Comparison of ENCODE assay signal across 10 cellular contexts in genomic region chr6:37516920-37517405, GRCh38. TPM values are rescaled to one million over a fixed set of nuclear protein-coding genes. Genes with fewer than 3 reads are reported as not detected.
DNase-seq lines count a peak whose midpoint lies in the region; ATAC-seq and TF ChIP-seq lines count a peak whose summit lies in the region.
"Had no signal": no experiment of that assay in that cellular context is flagged by ENCODE, and none has a peak within 500 bp of the region (broad histone marks: within the 10 kb centered on the region; RNA-seq: fewer than 3 reads in every experiment).

No MANE protein-coding gene starts in this region.

- H3K79me2 ChIP-seq in GM23338 (replicated peaks; ENCODE audit: insufficient read depth), result no peaks in the 10 kb centered on the region

- no peaks in the 10 kb centered on the region for H3K9me3 ChIP-seq in endodermal cell (ENCODE audit: control insufficient read depth, low read length)
- H3K9me3 ChIP-seq: thyroid gland had no signal

- H3K27me3 Mint-ChIP-seq in GM23338 (ENCODE audit: insufficient read depth, low read depth, poor library complexity) (peaks cover 26% of the 10 kb centered on the region), endodermal cell (ENCODE audit: insufficient read depth) (peaks cover 28% of the 10 kb centered on the region), type B pancreatic cell (peaks cover 46% of the 10 kb centered on the region)

- H3K4me3 Mint-ChIP-seq in GM23338 (no peak overlapping the region), endodermal cell (no peak overlapping the region), type B pancreatic cell (no peak overlapping the region)

- TF ChIP-seq CTCF in 22Rv1 (IDR thresholded peaks at IDR 0.05) (no peak), GM23338 (conservative IDR thresholded peaks at IDR 0.05; ENCODE audit: low read depth in 2 of 2) (no peak), RWPE1 (conservative IDR thresholded peaks at IDR 0.05; ENCODE audit: low read depth) (no peak), endodermal cell (conservative IDR thresholded peaks at IDR 0.05) (no peak), type B pancreatic cell (conservative IDR thresholded peaks at IDR 0.05) (no peak)

- no peaks in the 10 kb centered on the region for H4K20me1 ChIP-seq in GM23338 (replicated peaks; ENCODE audit: insufficient read depth)

- H3K9me3 Mint-ChIP-seq in GM23338 (no peaks in the 10 kb centered on the region; the same call in 2 of the 3 replicates), endodermal cell (no peaks in the 10 kb centered on the region), type B pancreatic cell (no peaks in the 10 kb centered on the region)

- no peak overlapping the region for H3K9ac ChIP-seq in endodermal cell (ENCODE audit: extremely low read depth, low read length, poor library complexity, severe bottlenecking)

- peak overlapping the region; percentile 91 for H2AFZ ChIP-seq in GM23338

- no peaks in the 10 kb centered on the region for H3K9me2 ChIP-seq in GM23338 (ENCODE audit: insufficient read depth)

- POLR2A ChIA-PET in RWPE1 (lab: Yijun Ruan, JAX; ENCODE audit: low non-redundant PET), result no interaction called here

- H3K27ac ChIP-seq in 22Rv1, result peak overlapping the region; percentile 77
- H3K27ac ChIP-seq in GM23338 (ENCODE audit: low read depth), result no peak overlapping the region
- peak overlapping the region; percentile 58 for H3K27ac ChIP-seq in RWPE1
- H3K27ac ChIP-seq in endodermal cell (ENCODE audit: low read depth, low read length), result peak overlapping the region; percentile 85

- H3K4me1 Mint-ChIP-seq in GM23338, result peaks cover 54% of the 10 kb centered on the region
- peaks cover 22% of the 10 kb centered on the region for H3K4me1 Mint-ChIP-seq in endodermal cell
- H3K4me1 Mint-ChIP-seq in type B pancreatic cell (ENCODE audit: unreplicated experiment), result peaks cover 41% of the 10 kb centered on the region

- no peak for DNase-seq in GM23338 (ENCODE audit: low spot score)
- no peak for DNase-seq in RWPE1 (ENCODE audit: low spot score)
- DNase-seq in endodermal cell, result no peak
- no peak for DNase-seq in type B pancreatic cell (ENCODE audit: extremely low spot score, unreplicated experiment)
- DNase-seq in T1000 (lab: John Stamatoyannopoulos, UW), result no peak
- DNase-seq: COR-L47 had no signal

- CTCF ChIA-PET in RWPE1 (lab: Yijun Ruan, JAX), result interaction anchor here (0.6 to 1.0 kb wide), 2 partner anchors 21 to 32 kb away, joined by 3 read pairs; no protein-coding TSS in a partner anchor

- H3K36me3 Mint-ChIP-seq in GM23338 (ENCODE audit: low read depth), result no peaks in the 10 kb centered on the region
- no peaks in the 10 kb centered on the region for H3K36me3 Mint-ChIP-seq in endodermal cell (ENCODE audit: low read depth)
- H3K36me3 Mint-ChIP-seq in type B pancreatic cell, result no peaks in the 10 kb centered on the region

- H3K4me2 ChIP-seq in GM23338, result no peak overlapping the region

- H3K4me1 ChIP-seq in GM23338 (ENCODE audit: insufficient read depth) (peaks cover 45% of the 10 kb centered on the region), endodermal cell (ENCODE audit: control insufficient read depth, insufficient read depth, low read length) (peaks cover 8% of the 10 kb centered on the region)

- ATAC-seq in GM23338 (no peak), HG02763 (IDR thresholded peaks at IDR 0.05; ENCODE audit: unreplicated experiment) (no peak), GM18519 (IDR thresholded peaks at IDR 0.05; ENCODE audit: low FRiP score, unreplicated experiment) (no peak)

- H3K4me3 ChIP-seq in GM23338 (no peak overlapping the region), endodermal cell (ENCODE audit: low read length) (no peak overlapping the region)
- H3K4me3 ChIP-seq: thyroid gland had no signal

- H3F3A ChIP-seq in GM23338 (replicated peaks; ENCODE audit: low read depth), result no peaks in the 10 kb centered on the region

- no peaks in the 10 kb centered on the region; the same call in 1 of the 2 replicates for H3K36me3 ChIP-seq in GM23338 (ENCODE audit: insufficient read depth)
- no peaks in the 10 kb centered on the region for H3K36me3 ChIP-seq in endodermal cell (ENCODE audit: control insufficient read depth, insufficient read depth, low read length)
- H3K36me3 ChIP-seq: thyroid gland had no signal

- 78 to 85% methylated on average over 8 to 16 of the region's 16 CpGs for WGBS in endodermal cell (ENCODE audit: insufficient coverage in 1 of 2, insufficient read length in 1 of 2), 2 experiments

- H3K27ac Mint-ChIP-seq in GM23338 (no peak overlapping the region), endodermal cell (no peak overlapping the region), type B pancreatic cell (no peak overlapping the region)

- H3K27me3 ChIP-seq in GM23338 (ENCODE audit: insufficient read depth) (peaks cover 27% of the 10 kb centered on the region), endodermal cell (ENCODE audit: control insufficient read depth, insufficient read depth, low read length, poor library complexity, severe bottlenecking) (peaks cover 15% of the 10 kb centered on the region)
- H3K27me3 ChIP-seq: thyroid gland had no signal

TF ChIP-seq in GM23338, 12 proteins besides CTCF, POLR2A, EP300 and RAD21 (continues in another document):
- TF ChIP-seq CREB1 (CRISPR knock-in tag; IDR thresholded peaks at IDR 0.05; ENCODE audit: low read depth) (no peak), STAT1 (IDR thresholded peaks at IDR 0.05; ENCODE audit: unreplicated experiment) (no peak), JUNB (IDR thresholded peaks at IDR 0.05; ENCODE audit: unreplicated experiment) (no peak), ETS1 (IDR thresholded peaks at IDR 0.05) (no peak), POLR2AphosphoS5 (IDR thresholded peaks at IDR 0.05; ENCODE audit: low read depth) (no peak), ZNF331 (CRISPR knock-in tag; IDR thresholded peaks at IDR 0.05; ENCODE audit: low read depth) (no peak), NANOG (IDR thresholded peaks at IDR 0.05; ENCODE audit: borderline replicate concordance) (no peak), EZH2phosphoT487 (IDR thresholded peaks at IDR 0.05; ENCODE audit: unreplicated experiment) (no peak), EZH2 (IDR thresholded peaks at IDR 0.05; ENCODE audit: low read depth, unreplicated experiment) (no peak), ZNF114 (CRISPR knock-in tag; IDR thresholded peaks at IDR 0.05) (no peak)
- TF ChIP-seq, protein P1, sequence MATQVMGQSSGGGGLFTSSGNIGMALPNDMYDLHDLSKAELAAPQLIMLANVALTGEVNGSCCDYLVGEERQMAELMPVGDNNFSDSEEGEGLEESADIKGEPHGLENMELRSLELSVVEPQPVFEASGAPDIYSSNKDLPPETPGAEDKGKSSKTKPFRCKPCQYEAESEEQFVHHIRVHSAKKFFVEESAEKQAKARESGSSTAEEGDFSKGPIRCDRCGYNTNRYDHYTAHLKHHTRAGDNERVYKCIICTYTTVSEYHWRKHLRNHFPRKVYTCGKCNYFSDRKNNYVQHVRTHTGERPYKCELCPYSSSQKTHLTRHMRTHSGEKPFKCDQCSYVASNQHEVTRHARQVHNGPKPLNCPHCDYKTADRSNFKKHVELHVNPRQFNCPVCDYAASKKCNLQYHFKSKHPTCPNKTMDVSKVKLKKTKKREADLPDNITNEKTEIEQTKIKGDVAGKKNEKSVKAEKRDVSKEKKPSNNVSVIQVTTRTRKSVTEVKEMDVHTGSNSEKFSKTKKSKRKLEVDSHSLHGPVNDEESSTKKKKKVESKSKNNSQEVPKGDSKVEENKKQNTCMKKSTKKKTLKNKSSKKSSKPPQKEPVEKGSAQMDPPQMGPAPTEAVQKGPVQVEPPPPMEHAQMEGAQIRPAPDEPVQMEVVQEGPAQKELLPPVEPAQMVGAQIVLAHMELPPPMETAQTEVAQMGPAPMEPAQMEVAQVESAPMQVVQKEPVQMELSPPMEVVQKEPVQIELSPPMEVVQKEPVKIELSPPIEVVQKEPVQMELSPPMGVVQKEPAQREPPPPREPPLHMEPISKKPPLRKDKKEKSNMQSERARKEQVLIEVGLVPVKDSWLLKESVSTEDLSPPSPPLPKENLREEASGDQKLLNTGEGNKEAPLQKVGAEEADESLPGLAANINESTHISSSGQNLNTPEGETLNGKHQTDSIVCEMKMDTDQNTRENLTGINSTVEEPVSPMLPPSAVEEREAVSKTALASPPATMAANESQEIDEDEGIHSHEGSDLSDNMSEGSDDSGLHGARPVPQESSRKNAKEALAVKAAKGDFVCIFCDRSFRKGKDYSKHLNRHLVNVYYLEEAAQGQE (IDR thresholded peaks at IDR 0.05; ENCODE audit: unreplicated experiment), result no peak

RNA-seq across cellular contexts. Expression of gene CCDC167, which starts 17.3 kb away (rescaled TPM):
- total RNA-seq in GM23338 (2014; rRNA removed; shearing (Covaris generic)), result 17.6 and 18.0 TPM in 2 replicates
- polyA plus RNA-seq in GM23338 (2016; fragmentation: Nextera tagmentation; extraction: Ambion mirVana), result 21.1 and 21.4 TPM in 2 replicates
- total RNA-seq in endodermal cell (10 to 100 TPM; 60.4 to 66.1 TPM), type B pancreatic cell (ENCODE audit: low replicate concordance) (28.1 and 38.3 TPM in 2 replicates)
- polyA plus RNA-seq in endodermal cell (2013, experiment 1 of 2), result 65.2 TPM
- 71.0 TPM for polyA plus RNA-seq in endodermal cell (2013, experiment 2 of 2)
